In genomic region chr16:155031-155398, GRCh38 we compare ENCODE assay signal across 1 cellular context.
TF ChIP-seq lines count a peak whose summit lies in the region.

No MANE protein-coding gene starts in this region.

TF ChIP-seq in HepG2, 621 proteins besides CTCF, POLR2A, EP300 and RAD21:
- TF ChIP-seq RXRB (CRISPR knock-in tag; IDR thresholded peaks at IDR 0.05; ENCODE audit: borderline replicate concordance) (no peak), SALL2 (CRISPR knock-in tag; IDR thresholded peaks at IDR 0.05) (no peak), TGIF2 (CRISPR knock-in tag; IDR thresholded peaks at IDR 0.05) (no peak)
